In genomic region chr15:74954515-74954914, GRCh38 we compare ENCODE assay signal across 1 cellular context.
TF ChIP-seq lines count a peak whose summit lies in the region.

No MANE protein-coding gene starts in this region.

TF ChIP-seq in HEK293, 187 proteins besides CTCF, POLR2A, EP300 and RAD21 (continued from another document and continues in another):
- TF ChIP-seq ZFP3 (tag by site-specific recombination; IDR thresholded peaks at IDR 0.05; ENCODE audit: low read depth), result no peak
- no peak for TF ChIP-seq ZNF610 (tag by site-specific recombination; IDR thresholded peaks at IDR 0.05; ENCODE audit: borderline replicate concordance)
- no peak for TF ChIP-seq REPIN1 (tag by site-specific recombination; IDR thresholded peaks at IDR 0.05; ENCODE audit: low read depth)
- TF ChIP-seq, protein P1, sequence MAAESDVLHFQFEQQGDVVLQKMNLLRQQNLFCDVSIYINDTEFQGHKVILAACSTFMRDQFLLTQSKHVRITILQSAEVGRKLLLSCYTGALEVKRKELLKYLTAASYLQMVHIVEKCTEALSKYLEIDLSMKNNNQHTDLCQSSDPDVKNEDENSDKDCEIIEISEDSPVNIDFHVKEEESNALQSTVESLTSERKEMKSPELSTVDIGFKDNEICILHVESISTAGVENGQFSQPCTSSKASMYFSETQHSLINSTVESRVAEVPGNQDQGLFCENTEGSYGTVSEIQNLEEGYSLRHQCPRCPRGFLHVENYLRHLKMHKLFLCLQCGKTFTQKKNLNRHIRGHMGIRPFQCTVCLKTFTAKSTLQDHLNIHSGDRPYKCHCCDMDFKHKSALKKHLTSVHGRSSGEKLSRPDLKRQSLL (tag by site-specific recombination; IDR thresholded peaks at IDR 0.05), result no peak
- no peak for TF ChIP-seq ZNF488 (tag by site-specific recombination; IDR thresholded peaks at IDR 0.05)
- TF ChIP-seq, protein P2, sequence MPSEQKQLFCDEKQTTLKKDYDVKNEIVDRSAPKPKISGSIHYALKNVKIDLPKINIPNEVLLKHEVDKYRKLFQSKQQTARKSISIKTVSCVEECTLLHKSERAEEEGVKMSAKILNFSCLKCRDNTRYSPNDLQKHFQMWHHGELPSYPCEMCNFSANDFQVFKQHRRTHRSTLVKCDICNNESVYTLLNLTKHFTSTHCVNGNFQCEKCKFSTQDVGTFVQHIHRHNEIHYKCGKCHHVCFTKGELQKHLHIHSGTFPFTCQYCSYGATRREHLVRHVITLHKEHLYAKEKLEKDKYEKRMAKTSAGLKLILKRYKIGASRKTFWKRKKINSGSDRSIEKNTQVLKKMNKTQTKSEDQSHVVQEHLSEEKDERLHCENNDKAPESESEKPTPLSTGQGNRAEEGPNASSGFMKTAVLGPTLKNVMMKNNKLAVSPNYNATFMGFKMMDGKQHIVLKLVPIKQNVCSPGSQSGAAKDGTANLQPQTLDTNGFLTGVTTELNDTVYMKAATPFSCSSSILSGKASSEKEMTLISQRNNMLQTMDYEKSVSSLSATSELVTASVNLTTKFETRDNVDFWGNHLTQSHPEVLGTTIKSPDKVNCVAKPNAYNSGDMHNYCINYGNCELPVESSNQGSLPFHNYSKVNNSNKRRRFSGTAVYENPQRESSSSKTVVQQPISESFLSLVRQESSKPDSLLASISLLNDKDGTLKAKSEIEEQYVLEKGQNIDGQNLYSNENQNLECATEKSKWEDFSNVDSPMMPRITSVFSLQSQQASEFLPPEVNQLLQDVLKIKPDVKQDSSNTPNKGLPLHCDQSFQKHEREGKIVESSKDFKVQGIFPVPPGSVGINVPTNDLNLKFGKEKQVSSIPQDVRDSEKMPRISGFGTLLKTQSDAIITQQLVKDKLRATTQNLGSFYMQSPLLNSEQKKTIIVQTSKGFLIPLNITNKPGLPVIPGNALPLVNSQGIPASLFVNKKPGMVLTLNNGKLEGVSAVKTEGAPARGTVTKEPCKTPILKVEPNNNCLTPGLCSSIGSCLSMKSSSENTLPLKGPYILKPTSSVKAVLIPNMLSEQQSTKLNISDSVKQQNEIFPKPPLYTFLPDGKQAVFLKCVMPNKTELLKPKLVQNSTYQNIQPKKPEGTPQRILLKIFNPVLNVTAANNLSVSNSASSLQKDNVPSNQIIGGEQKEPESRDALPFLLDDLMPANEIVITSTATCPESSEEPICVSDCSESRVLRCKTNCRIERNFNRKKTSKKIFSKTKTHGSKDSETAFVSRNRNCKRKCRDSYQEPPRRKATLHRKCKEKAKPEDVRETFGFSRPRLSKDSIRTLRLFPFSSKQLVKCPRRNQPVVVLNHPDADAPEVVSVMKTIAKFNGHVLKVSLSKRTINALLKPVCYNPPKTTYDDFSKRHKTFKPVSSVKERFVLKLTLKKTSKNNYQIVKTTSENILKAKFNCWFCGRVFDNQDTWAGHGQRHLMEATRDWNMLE (tag by site-specific recombination; conservative IDR thresholded peaks at IDR 0.05; ENCODE audit: low read depth), result no peak
- TF ChIP-seq, protein P3, sequence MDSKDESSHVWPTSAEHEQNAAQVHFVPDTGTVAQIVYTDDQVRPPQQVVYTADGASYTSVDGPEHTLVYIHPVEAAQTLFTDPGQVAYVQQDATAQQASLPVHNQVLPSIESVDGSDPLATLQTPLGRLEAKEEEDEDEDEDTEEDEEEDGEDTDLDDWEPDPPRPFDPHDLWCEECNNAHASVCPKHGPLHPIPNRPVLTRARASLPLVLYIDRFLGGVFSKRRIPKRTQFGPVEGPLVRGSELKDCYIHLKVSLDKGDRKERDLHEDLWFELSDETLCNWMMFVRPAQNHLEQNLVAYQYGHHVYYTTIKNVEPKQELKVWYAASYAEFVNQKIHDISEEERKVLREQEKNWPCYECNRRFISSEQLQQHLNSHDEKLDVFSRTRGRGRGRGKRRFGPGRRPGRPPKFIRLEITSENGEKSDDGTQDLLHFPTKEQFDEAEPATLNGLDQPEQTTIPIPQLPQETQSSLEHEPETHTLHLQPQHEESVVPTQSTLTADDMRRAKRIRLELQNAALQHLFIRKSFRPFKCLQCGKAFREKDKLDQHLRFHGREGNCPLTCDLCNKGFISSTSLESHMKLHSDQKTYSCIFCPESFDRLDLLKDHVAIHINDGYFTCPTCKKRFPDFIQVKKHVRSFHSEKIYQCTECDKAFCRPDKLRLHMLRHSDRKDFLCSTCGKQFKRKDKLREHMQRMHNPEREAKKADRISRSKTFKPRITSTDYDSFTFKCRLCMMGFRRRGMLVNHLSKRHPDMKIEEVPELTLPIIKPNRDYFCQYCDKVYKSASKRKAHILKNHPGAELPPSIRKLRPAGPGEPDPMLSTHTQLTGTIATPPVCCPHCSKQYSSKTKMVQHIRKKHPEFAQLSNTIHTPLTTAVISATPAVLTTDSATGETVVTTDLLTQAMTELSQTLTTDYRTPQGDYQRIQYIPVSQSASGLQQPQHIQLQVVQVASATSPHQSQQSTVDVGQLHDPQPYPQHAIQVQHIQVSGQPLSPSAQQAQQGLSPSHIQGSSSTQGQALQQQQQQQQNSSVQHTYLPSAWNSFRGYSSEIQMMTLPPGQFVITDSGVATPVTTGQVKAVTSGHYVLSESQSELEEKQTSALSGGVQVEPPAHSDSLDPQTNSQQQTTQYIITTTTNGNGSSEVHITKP (tag by site-specific recombination; IDR thresholded peaks at IDR 0.05), result peak; percentile 66; the same call in 1 of the 2 replicates
- no peak for TF ChIP-seq ZFP37 (tag by site-specific recombination; IDR thresholded peaks at IDR 0.05)
- no peak for TF ChIP-seq ZFHX2 (tag by site-specific recombination; conservative IDR thresholded peaks at IDR 0.05)
- peak; percentile 85; the same call in 1 of the 2 replicates for TF ChIP-seq GFI1B (tag by site-specific recombination; IDR thresholded peaks at IDR 0.05)
- TF ChIP-seq ZNF776 (tag by site-specific recombination; IDR thresholded peaks at IDR 0.05; ENCODE audit: borderline replicate concordance), result no peak
- TF ChIP-seq ZNF585B (tag by site-specific recombination; IDR thresholded peaks at IDR 0.05), result no peak
- TF ChIP-seq BCL11A (tag by site-specific recombination; IDR thresholded peaks at IDR 0.05; ENCODE audit: low read depth), result no peak
- no peak for TF ChIP-seq ZNF513 (tag by site-specific recombination; IDR thresholded peaks at IDR 0.05)
- TF ChIP-seq ZIC2 (tag by site-specific recombination; IDR thresholded peaks at IDR 0.05), result peak; percentile 94
- no peak for TF ChIP-seq ZBTB17 (tag by site-specific recombination; IDR thresholded peaks at IDR 0.05)
- no peak for TF ChIP-seq ZNF362 (tag by site-specific recombination; IDR thresholded peaks at IDR 0.05)
- no peak for TF ChIP-seq ZNF449 (tag by site-specific recombination; IDR thresholded peaks at IDR 0.05)
- no peak for TF ChIP-seq ZNF677 (tag by site-specific recombination; IDR thresholded peaks at IDR 0.05)
- no peak for TF ChIP-seq ZNF132 (tag by site-specific recombination; IDR thresholded peaks at IDR 0.05; ENCODE audit: borderline replicate concordance)
- TF ChIP-seq ZNF843 (tag by site-specific recombination; IDR thresholded peaks at IDR 0.05), result no peak
- no peak for TF ChIP-seq ZEB2 (tag by site-specific recombination; IDR thresholded peaks at IDR 0.05)
- TF ChIP-seq ZNF785 (tag by site-specific recombination; IDR thresholded peaks at IDR 0.05), result no peak
- TF ChIP-seq, protein P4, sequence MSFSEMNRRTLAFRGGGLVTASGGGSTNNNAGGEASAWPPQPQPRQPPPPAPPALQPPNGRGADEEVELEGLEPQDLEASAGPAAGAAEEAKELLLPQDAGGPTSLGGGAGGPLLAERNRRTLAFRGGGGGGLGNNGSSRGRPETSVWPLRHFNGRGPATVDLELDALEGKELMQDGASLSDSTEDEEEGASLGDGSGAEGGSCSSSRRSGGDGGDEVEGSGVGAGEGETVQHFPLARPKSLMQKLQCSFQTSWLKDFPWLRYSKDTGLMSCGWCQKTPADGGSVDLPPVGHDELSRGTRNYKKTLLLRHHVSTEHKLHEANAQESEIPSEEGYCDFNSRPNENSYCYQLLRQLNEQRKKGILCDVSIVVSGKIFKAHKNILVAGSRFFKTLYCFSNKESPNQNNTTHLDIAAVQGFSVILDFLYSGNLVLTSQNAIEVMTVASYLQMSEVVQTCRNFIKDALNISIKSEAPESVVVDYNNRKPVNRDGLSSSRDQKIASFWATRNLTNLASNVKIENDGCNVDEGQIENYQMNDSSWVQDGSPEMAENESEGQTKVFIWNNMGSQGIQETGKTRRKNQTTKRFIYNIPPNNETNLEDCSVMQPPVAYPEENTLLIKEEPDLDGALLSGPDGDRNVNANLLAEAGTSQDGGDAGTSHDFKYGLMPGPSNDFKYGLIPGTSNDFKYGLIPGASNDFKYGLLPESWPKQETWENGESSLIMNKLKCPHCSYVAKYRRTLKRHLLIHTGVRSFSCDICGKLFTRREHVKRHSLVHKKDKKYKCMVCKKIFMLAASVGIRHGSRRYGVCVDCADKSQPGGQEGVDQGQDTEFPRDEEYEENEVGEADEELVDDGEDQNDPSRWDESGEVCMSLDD (tag by site-specific recombination; IDR thresholded peaks at IDR 0.05), result no peak
- TF ChIP-seq, protein P5, sequence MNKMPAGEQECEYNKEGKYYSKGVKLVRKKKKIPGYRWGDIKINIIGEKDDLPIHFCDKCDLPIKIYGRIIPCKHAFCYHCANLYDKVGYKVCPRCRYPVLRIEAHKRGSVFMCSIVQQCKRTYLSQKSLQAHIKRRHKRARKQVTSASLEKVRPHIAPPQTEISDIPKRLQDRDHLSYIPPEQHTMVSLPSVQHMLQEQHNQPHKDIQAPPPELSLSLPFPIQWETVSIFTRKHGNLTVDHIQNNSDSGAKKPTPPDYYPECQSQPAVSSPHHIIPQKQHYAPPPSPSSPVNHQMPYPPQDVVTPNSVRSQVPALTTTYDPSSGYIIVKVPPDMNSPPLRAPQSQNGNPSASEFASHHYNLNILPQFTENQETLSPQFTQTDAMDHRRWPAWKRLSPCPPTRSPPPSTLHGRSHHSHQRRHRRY (tag by site-specific recombination; IDR thresholded peaks at IDR 0.05), result no peak
- TF ChIP-seq ATF2 (tag by site-specific recombination; IDR thresholded peaks at IDR 0.05; ENCODE audit: low read depth), result no peak
- TF ChIP-seq RBAK (tag by site-specific recombination; IDR thresholded peaks at IDR 0.05), result no peak
- 0 out of 2 replicates have a peak, but pooled peaks have one; percentile 19 for TF ChIP-seq ZNF366 (tag by site-specific recombination; conservative IDR thresholded peaks at IDR 0.05)
- TF ChIP-seq, protein P6, sequence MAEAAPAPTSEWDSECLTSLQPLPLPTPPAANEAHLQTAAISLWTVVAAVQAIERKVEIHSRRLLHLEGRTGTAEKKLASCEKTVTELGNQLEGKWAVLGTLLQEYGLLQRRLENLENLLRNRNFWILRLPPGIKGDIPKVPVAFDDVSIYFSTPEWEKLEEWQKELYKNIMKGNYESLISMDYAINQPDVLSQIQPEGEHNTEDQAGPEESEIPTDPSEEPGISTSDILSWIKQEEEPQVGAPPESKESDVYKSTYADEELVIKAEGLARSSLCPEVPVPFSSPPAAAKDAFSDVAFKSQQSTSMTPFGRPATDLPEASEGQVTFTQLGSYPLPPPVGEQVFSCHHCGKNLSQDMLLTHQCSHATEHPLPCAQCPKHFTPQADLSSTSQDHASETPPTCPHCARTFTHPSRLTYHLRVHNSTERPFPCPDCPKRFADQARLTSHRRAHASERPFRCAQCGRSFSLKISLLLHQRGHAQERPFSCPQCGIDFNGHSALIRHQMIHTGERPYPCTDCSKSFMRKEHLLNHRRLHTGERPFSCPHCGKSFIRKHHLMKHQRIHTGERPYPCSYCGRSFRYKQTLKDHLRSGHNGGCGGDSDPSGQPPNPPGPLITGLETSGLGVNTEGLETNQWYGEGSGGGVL (tag by site-specific recombination; IDR thresholded peaks at IDR 0.05), result 0 out of 2 replicates have a peak, but pooled peaks have one; percentile 33
